8 cellular contexts compared by ENCODE assay signal in the genomic region with DNA sequence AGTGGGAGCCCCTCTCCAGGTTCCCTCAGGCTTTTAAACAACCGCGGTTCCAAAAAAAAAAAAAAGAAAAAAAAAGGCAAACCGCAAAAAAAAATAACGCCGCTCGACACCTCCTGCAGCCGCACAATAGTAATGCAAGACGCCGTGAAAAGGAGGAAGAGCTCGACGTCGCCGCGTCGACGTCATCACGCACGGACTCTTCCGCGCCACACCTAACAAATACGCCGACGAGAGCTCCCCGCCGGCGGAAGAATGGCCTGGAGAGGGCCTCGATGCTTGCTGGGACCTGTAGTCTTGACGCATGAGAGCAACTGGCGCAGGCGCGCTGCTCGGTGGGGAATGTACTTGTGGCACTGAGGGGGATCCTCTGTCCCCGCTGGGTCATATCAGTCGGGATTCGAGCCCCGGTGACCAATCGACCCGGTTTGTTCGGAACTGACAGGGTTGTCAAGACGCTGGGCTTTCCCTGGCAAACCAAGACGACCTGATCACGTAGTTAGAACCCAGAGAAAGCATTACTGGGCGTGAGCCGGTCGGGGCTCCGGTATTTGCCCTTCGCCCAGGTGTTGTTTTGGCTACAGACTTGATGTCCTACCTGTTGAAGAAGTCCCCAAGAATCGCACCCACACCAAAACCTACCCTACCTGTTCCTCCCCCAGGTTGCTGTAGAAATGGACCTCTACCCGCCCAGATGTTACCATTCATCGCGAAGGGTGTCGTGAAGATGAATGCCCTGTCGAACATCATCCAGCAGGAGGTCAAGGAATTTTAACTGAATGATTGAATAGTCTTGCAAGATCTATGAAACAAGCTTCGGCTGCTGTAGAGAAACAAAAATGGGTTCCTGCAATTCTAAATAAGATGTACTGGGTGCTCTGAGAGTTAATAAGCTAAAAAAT. TPM values are rescaled to one million over a fixed set of nuclear protein-coding genes. Genes with fewer than 3 reads are reported as not detected.
DNase-seq lines count a peak whose midpoint lies in the region; ATAC-seq and TF ChIP-seq lines count a peak whose summit lies in the region.

CBR4 (minus strand) TSS at position 131 of the 899 bp plus-strand sequence. CDS start 166 bp downstream, outside the sequence.

- WGBS in right cardiac atrium: under 1% methylated on average over 54 of the region's 54 CpGs
- WGBS in aorta, 2 donors: 0 to 1% methylated on average over 54 of the region's 54 CpGs

- peak within 1 kb of the TSS; percentile 85 to 91 for H3K27ac ChIP-seq in ascending aorta
- H3K27ac ChIP-seq in right cardiac atrium (ENCODE audit: low read length): peak within 1 kb of the TSS; percentile 96
- peak within 1 kb of the TSS in 1 of 2 donors; percentile 77 for H3K27ac ChIP-seq in aorta (ENCODE audit: low read depth in 1 of 2, low read length in 2 of 2)

- H3K9me3 ChIP-seq in ascending aorta (no peaks in the 10 kb centered on the region), right cardiac atrium (ENCODE audit: control insufficient read depth, low read length) (no peaks in the 10 kb centered on the region), aorta (ENCODE audit: control insufficient read depth, low read length) (no peaks in the 10 kb centered on the region)

- H3K27me3 ChIP-seq in ascending aorta: no peaks in the 10 kb centered on the region
- H3K27me3 ChIP-seq in right cardiac atrium (ENCODE audit: control insufficient read depth, insufficient read depth): no peaks in the 10 kb centered on the region
- no peaks in the 10 kb centered on the region for H3K27me3 ChIP-seq in aorta (ENCODE audit: control insufficient read depth in 1 of 2, insufficient read depth in 2 of 2, low read length in 1 of 2)

- ATAC-seq in HG02938 (IDR thresholded peaks at IDR 0.05; ENCODE audit: unreplicated experiment): peak; percentile 96
- ATAC-seq in right cardiac atrium: peak; percentile 99
- ATAC-seq in aorta (ENCODE audit: low FRiP score): peak; percentile 98

- intact Hi-C loops in T-helper 2 cell treated with Interferon-gamma antibody and Interleukin-4, amounts not matched to agents 100 ng/mL and 5 ng/mL, for 36 hours (cut with micrococcal nuclease): loop anchor here (1.0 to 5.0 kb wide), 9 partner anchors 178 to 1016 kb away; partner anchors contain the start of genes CLCN3, DDX60, DDX60L and HPF1
- intact Hi-C loops in ascending aorta (cut with DNase I): loop anchor here (2.0 to 10.0 kb wide), 3 partner anchors 262 to 426 kb away; partner anchors contain the start of gene SH3RF1
- intact Hi-C loops in right cardiac atrium (cut with DNase I): no loop called here
- intact Hi-C loops in aorta (cut with DNase I): loop anchor here (5.0 to 10.0 kb wide), 3 partner anchors 257 to 296 kb away; partner anchors contain the start of gene SH3RF1 (in 1 of the 2)

- H3K36me3 ChIP-seq in ascending aorta (no peaks in the 10 kb centered on the region), aorta (ENCODE audit: control insufficient read depth in 1 of 2, insufficient read depth in 2 of 2, low read length in 1 of 2) (no peaks in the 10 kb centered on the region)

- H3K4me3 ChIP-seq in ascending aorta (peak within 1 kb of the TSS; percentile 67 to 68), right cardiac atrium (ENCODE audit: low read length) (peak within 1 kb of the TSS; percentile 83), aorta (ENCODE audit: low read length in 2 of 2) (peak within 1 kb of the TSS; percentile 83 to 85)

- H3K4me1 ChIP-seq in ascending aorta (peaks cover 0 to 10% of the 10 kb centered on the region in 2 donors), right cardiac atrium (ENCODE audit: control insufficient read depth, insufficient read depth, low read length) (peaks cover 5% of the 10 kb centered on the region), aorta (ENCODE audit: control insufficient read depth in 1 of 2, insufficient read depth in 2 of 2, low read length in 2 of 2) (peaks cover 0 to 3% of the 10 kb centered on the region in 2 donors)

- TF ChIP-seq CTCF in ascending aorta (IDR thresholded peaks at IDR 0.05): peak in 1 of 3 experiments; percentile 45

- DNase-seq in NCI-H187 (lab: John Stamatoyannopoulos, UW) (peak; percentile 84 to 85), ascending aorta (ENCODE audit: low spot score in 2 of 2) (peak; percentile 95 to 99), right cardiac atrium (peak; percentile 98 to 99 (median 99)), putamen (ENCODE audit: low spot score) (peak; percentile 99), aorta (peak; percentile 99)

- TF ChIP-seq POLR2A in GM15510 (IDR thresholded peaks at IDR 0.05; ENCODE audit: borderline replicate concordance, extremely low read depth, insufficient read length): peak; percentile 86

RNA-seq across cellular contexts. Expression of gene CBR4, which starts in this region (rescaled TPM):
- total RNA-seq in T-helper 2 cell treated with Interferon-gamma antibody and Interleukin-4, amounts not matched to agents 100 ng/mL and 5 ng/mL, for 36 hours: 13.6 and 15.1 TPM in 2 replicates
- total RNA-seq in ascending aorta (0.53 TPM), right cardiac atrium (10 to 100 TPM; 14.6 to 19.7 (median 18.3) TPM), aorta (10 to 100 TPM; 13.6 to 20.5 TPM)
- polyA plus RNA-seq in right cardiac atrium (14.1 TPM), aorta (10 to 100 TPM in 1 of 2 donors, 1 to 10 TPM in 1; 8.1 to 11.5 TPM)

Comparison
In these comparisons a context has a peak if more than half of its experiments do, and no peak if none do; other contexts are left out.
1. Peak in DNase-seq, H3K4me3 ChIP-seq and H3K27ac ChIP-seq in ascending aorta; RNA of the gene not detected or under 1 TPM.
2. intact Hi-C loops: an anchor here in T-helper 2 cell treated with Interferon-gamma antibody and Interleukin-4, amounts not matched to agents 100 ng/mL and 5 ng/mL, for 36 hours (1.0 to 5.0 kb wide), ascending aorta (2.0 to 10.0 kb wide) and aorta (5.0 to 10.0 kb wide); none called in right cardiac atrium.